In genomic region chr19:43949803-43950202, GRCh38 we compare ENCODE assay signal across 1 cellular context.
TF ChIP-seq lines count a peak whose summit lies in the region.

No MANE protein-coding gene starts in this region.

TF ChIP-seq in HEK293, 187 proteins besides CTCF, POLR2A, EP300 and RAD21:
- peak; percentile 97 for TF ChIP-seq ZNF280D (tag by site-specific recombination; IDR thresholded peaks at IDR 0.05)
